13 cellular contexts compared by ENCODE assay signal in genomic region chr7:45644237-45644636, GRCh38.
A peak's percentile ranks its signal among the peaks of the same experiment; 100 is the strongest.
DNase-seq lines count a peak whose midpoint lies in the region; ATAC-seq, FAIRE-seq and TF ChIP-seq lines count a peak whose summit lies in the region.
"Had no signal": no experiment of that assay in that cellular context is flagged by ENCODE, and none has a peak within 500 bp of the region (broad histone marks: within the 10 kb centered on the region; RNA-seq: fewer than 3 reads in every experiment).

No MANE protein-coding gene starts in this region.

- H3K9ac ChIP-seq in GM23248, result no peak overlapping the region
- H3K9ac ChIP-seq: BLaER1 treated with 17β-estradiol and CSF1 and Interleukin-3, amounts not matched to agents 10 nM and 100 nM had no signal

- in situ Hi-C loops in GM23248 (cut with MboI), result no loop called here

- no peaks in the 10 kb centered on the region for H3K27me3 Mint-ChIP-seq in activated CD8-positive, alpha-beta memory T cell treated with anti-CD3 and anti-CD28 coated beads, Interleukin-2, amount 10 ng/mL, durations not matched to agents 7 days and 5 days
- H3K27me3 Mint-ChIP-seq in immature natural killer cell (ENCODE audit: low read depth in 3 of 3), result peaks cover 1 to 8% (median 2%) of the 10 kb centered on the region in 3 donors
- H3K27me3 Mint-ChIP-seq: CD4-positive, CD25-positive, alpha-beta regulatory T cell had no signal

- H2AFZ ChIP-seq in GM23248, result no peak overlapping the region

- no peaks in the 10 kb centered on the region for H3K36me3 Mint-ChIP-seq in activated CD8-positive, alpha-beta memory T cell treated with anti-CD3 and anti-CD28 coated beads, Interleukin-2, amount 10 ng/mL, durations not matched to agents 7 days and 5 days
- H3K36me3 Mint-ChIP-seq in immature natural killer cell, result no peaks in the 10 kb centered on the region
- H3K36me3 Mint-ChIP-seq: CD4-positive, CD25-positive, alpha-beta regulatory T cell had no signal

- ATAC-seq in activated CD8-positive, alpha-beta memory T cell treated with anti-CD3 and anti-CD28 coated beads, Interleukin-2, amount 10 ng/mL, durations not matched to agents 7 days and 5 days, result no peak

- peak; percentile 21 for DNase-seq in activated CD8-positive, alpha-beta memory T cell treated with anti-CD3 and anti-CD28 coated beads, Interleukin-2, amount 10 ng/mL, durations not matched to agents 7 days and 5 days
- no peak for DNase-seq in activated CD8-positive, alpha-beta memory T cell treated with anti-CD3 and anti-CD28 coated beads, Interleukin-2, amount 50 U/mL, for 4 hours
- DNase-seq in GM12892 (ENCODE audit: insufficient read length) (no peak), esophagus muscularis mucosa (ENCODE audit: extremely low spot score) (peak; percentile 89), mucosa of gallbladder (ENCODE audit: low spot score) (peak; percentile 6), GM23248 (no peak), immature natural killer cell (no peak), NCI-H128 (lab: John Stamatoyannopoulos, UW; ENCODE audit: unreplicated experiment) (no peak)
- DNase-seq: ACHN; CD4-positive, CD25-positive, alpha-beta regulatory T cell; DMS53 had no signal

- TF ChIP-seq POLR2A in GM12892 (IDR thresholded peaks at IDR 0.05; ENCODE audit: low read depth, low read length) (no peak), esophagus muscularis mucosa (IDR thresholded peaks at IDR 0.05; ENCODE audit: low read depth) (no peak)

- H3K4me2 ChIP-seq in GM23248 (ENCODE audit: unreplicated experiment), result no peak overlapping the region

- no peaks in the 10 kb centered on the region for H3F3A ChIP-seq in GM23248 (ENCODE audit: insufficient read depth)

- H3K36me3 ChIP-seq in esophagus muscularis mucosa, result no peaks in the 10 kb centered on the region
- H3K36me3 ChIP-seq in GM23248 (ENCODE audit: low read depth), result no peaks in the 10 kb centered on the region
- H3K36me3 ChIP-seq: BLaER1 treated with 17β-estradiol and CSF1 and Interleukin-3, amounts not matched to agents 10 nM and 100 nM had no signal

- H3K27ac Mint-ChIP-seq in activated CD8-positive, alpha-beta memory T cell treated with anti-CD3 and anti-CD28 coated beads, Interleukin-2, amount 10 ng/mL, durations not matched to agents 7 days and 5 days, result no peak overlapping the region
- H3K27ac Mint-ChIP-seq in immature natural killer cell, result no peak overlapping the region
- H3K27ac Mint-ChIP-seq: CD4-positive, CD25-positive, alpha-beta regulatory T cell had no signal

- no peaks in the 10 kb centered on the region for H3K79me2 ChIP-seq in GM23248 (ENCODE audit: insufficient read depth)

- H3K4me1 ChIP-seq in esophagus muscularis mucosa (peaks cover 0 to 5% (median 0%) of the 10 kb centered on the region in 4 donors), GM23248 (ENCODE audit: insufficient read depth) (no peaks in the 10 kb centered on the region)

- H3K27ac ChIP-seq in esophagus muscularis mucosa (replicated peaks in 1 of 4), result no peak overlapping the region
- no peak overlapping the region for H3K27ac ChIP-seq in GM23248
- H3K27ac ChIP-seq: BLaER1 treated with 17β-estradiol and CSF1 and Interleukin-3, amounts not matched to agents 10 nM and 100 nM had no signal

- no peaks in the 10 kb centered on the region for H3K9me2 ChIP-seq in GM23248 (ENCODE audit: insufficient read depth)

- TF ChIP-seq EP300 in esophagus muscularis mucosa (IDR thresholded peaks at IDR 0.05), result no peak

- CTCF ChIA-PET in activated CD8-positive, alpha-beta memory T cell treated with anti-CD3 and anti-CD28 coated beads, Interleukin-2, amount 10 ng/mL, durations not matched to agents 7 days and 5 days (lab: Charles Lee), result no interaction called here

- WGBS in esophagus muscularis mucosa, result 90% methylated on average over 4 of the region's 4 CpGs
- 61 to 68% methylated on average over 4 of the region's 4 CpGs for WGBS in GM23248 (ENCODE audit: low coverage in 1 of 2, low lambda C conversion rate in 2 of 2, missing lambda C conversion rate in 2 of 2), 2 experiments

- H3K27me3 ChIP-seq in esophagus muscularis mucosa (no peaks in the 10 kb centered on the region), GM23248 (replicated peaks; ENCODE audit: insufficient read depth) (peaks cover 3% of the 10 kb centered on the region; the same call in 1 of the 2 replicates)
- H3K27me3 ChIP-seq: BLaER1 treated with 17β-estradiol and CSF1 and Interleukin-3, amounts not matched to agents 10 nM and 100 nM had no signal

- peaks cover 5% of the 10 kb centered on the region for H3K4me1 Mint-ChIP-seq in activated CD8-positive, alpha-beta memory T cell treated with anti-CD3 and anti-CD28 coated beads, Interleukin-2, amount 10 ng/mL, durations not matched to agents 7 days and 5 days
- H3K4me1 Mint-ChIP-seq in immature natural killer cell, result no peaks in the 10 kb centered on the region
- H3K4me1 Mint-ChIP-seq: CD4-positive, CD25-positive, alpha-beta regulatory T cell had no signal

- FAIRE-seq in GM12892 (lab: Jason Lieb, UNC), result peak; percentile 17
- FAIRE-seq: H54 had no signal

- H3K9me3 ChIP-seq in esophagus muscularis mucosa (no peaks in the 10 kb centered on the region), GM23248 (ENCODE audit: low read depth) (no peaks in the 10 kb centered on the region)
- H3K9me3 ChIP-seq: BLaER1 treated with 17β-estradiol and CSF1 and Interleukin-3, amounts not matched to agents 10 nM and 100 nM had no signal

- H4K20me1 ChIP-seq in GM23248 (ENCODE audit: insufficient read depth), result no peaks in the 10 kb centered on the region
- H4K20me1 ChIP-seq: BLaER1 treated with 17β-estradiol and CSF1 and Interleukin-3, amounts not matched to agents 10 nM and 100 nM had no signal

- intact Hi-C loops in esophagus muscularis mucosa (cut with DNase I), result no loop called here

- H3K9me3 Mint-ChIP-seq in activated CD8-positive, alpha-beta memory T cell treated with anti-CD3 and anti-CD28 coated beads, Interleukin-2, amount 10 ng/mL, durations not matched to agents 7 days and 5 days (ENCODE audit: low read depth), result no peaks in the 10 kb centered on the region
- peaks cover 0 to 4% (median 0%) of the 10 kb centered on the region in 6 donors for H3K9me3 Mint-ChIP-seq in immature natural killer cell
- H3K9me3 Mint-ChIP-seq: CD4-positive, CD25-positive, alpha-beta regulatory T cell had no signal

- TF ChIP-seq CTCF in esophagus muscularis mucosa (IDR thresholded peaks at IDR 0.05), result no peak

- H3K4me3 ChIP-seq in esophagus muscularis mucosa, result no peak overlapping the region
- no peak overlapping the region for H3K4me3 ChIP-seq in GM23248
- H3K4me3 ChIP-seq: BLaER1 treated with 17β-estradiol and CSF1 and Interleukin-3, amounts not matched to agents 10 nM and 100 nM had no signal

- no peak overlapping the region for H3K4me3 Mint-ChIP-seq in activated CD8-positive, alpha-beta memory T cell treated with anti-CD3 and anti-CD28 coated beads, Interleukin-2, amount 10 ng/mL, durations not matched to agents 7 days and 5 days
- H3K4me3 Mint-ChIP-seq in immature natural killer cell, result no peak overlapping the region
- H3K4me3 Mint-ChIP-seq: CD4-positive, CD25-positive, alpha-beta regulatory T cell had no signal

Comparison
In these comparisons a context has a peak if more than half of its experiments do, and no peak if none do; other contexts are left out.
1. DNase-seq: peak in activated CD8-positive, alpha-beta memory T cell treated with anti-CD3 and anti-CD28 coated beads, Interleukin-2, amount 10 ng/mL, durations not matched to agents 7 days and 5 days (single experiment), esophagus muscularis mucosa (single experiment) and mucosa of gallbladder (single experiment); none in activated CD8-positive, alpha-beta memory T cell treated with anti-CD3 and anti-CD28 coated beads, Interleukin-2, amount 50 U/mL, for 4 hours (single experiment), GM12892 (single experiment), GM23248 (single experiment), immature natural killer cell (0 of 3) and NCI-H128 (single experiment).